In the genomic region with DNA sequence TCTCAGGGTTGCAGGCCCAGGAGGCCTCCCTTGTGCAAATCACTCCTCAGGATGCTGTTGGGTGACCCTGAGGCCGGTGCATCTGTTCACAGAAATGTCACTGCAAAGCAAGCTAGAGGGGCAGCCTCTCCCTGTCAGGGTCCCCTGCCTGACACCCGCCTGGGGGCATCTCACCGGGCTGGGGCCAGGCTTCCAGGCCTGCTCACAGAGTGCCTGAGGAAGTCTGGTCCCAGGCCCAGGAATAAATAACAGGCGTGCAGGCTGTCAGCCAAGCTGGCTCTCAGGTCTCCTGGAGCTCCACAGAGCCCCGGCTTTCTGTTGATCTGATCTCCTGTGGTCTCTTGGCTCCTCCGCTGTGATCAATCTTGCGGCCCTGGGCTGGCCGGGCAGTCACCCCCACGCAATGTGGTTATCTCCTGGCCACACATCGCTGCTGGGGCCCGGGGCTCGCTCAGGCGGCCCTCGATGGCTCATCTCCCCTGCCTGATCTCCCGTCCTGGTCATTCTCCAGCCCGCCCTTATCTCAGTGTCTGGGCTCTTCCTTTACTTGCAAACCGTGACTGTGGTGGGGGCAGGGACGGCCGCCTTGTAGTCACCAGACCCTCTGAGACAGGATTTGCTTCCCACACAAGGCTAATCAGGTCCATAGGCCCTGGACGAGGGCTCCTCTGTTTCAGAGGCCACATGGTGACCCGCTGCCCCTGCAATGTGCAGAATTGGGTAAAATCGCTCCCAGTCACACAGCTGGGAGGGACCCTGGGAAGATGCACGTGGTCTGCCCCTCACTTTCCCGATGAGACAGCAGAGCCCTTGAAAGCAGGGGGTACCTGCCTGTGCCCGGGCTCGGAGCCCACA, we compare ENCODE assay signal across 13 cellular contexts.
A peak's percentile ranks its signal among the peaks of the same experiment; 100 is the strongest.
DNase-seq lines count a peak whose midpoint lies in the region; ATAC-seq, FAIRE-seq and TF ChIP-seq lines count a peak whose summit lies in the region.
"Had no signal": no experiment of that assay in that cellular context is flagged by ENCODE, and none has a peak within 500 bp of the region (broad histone marks: within the 10 kb centered on the region; RNA-seq: fewer than 3 reads in every experiment).

No MANE protein-coding gene starts in this region.

- H3K4me1 Mint-ChIP-seq in mesothelial cell of epicardium (peaks cover 58% of the 10 kb centered on the region), T-helper 17 cell (no peaks in the 10 kb centered on the region)
- H3K4me1 Mint-ChIP-seq: CD14-positive monocyte had no signal

- no peak for TF ChIP-seq CTCF in endothelial cell of umbilical vein (IDR thresholded peaks at IDR 0.05; ENCODE audit: extremely low read depth in 1 of 2, insufficient read depth in 1 of 2, low read depth in 1 of 2, low read length in 2 of 2)
- no peak for TF ChIP-seq CTCF in mesothelial cell of epicardium (IDR thresholded peaks at IDR 0.05; ENCODE audit: unreplicated experiment)
- no peak for TF ChIP-seq CTCF in spleen (IDR thresholded peaks at IDR 0.05 in 8 of 11, conservative IDR thresholded peaks at IDR 0.05 in 3 of 11)

- H3K79me2 ChIP-seq in endothelial cell of umbilical vein (ENCODE audit: control insufficient read depth, insufficient read depth, low read length), result no peaks in the 10 kb centered on the region

- H3K36me3 ChIP-seq in endothelial cell of umbilical vein (ENCODE audit: control insufficient read depth in 2 of 2, extremely low read depth in 1 of 2, insufficient read depth in 2 of 2, low read length in 2 of 2), result no peaks in the 10 kb centered on the region
- no peaks in the 10 kb centered on the region for H3K36me3 ChIP-seq in spleen

- H3K4me1 ChIP-seq in endothelial cell of umbilical vein (ENCODE audit: control insufficient read depth, extremely low read depth, insufficient read depth, low read length), result no peaks in the 10 kb centered on the region
- peaks cover 0 to 31% (median 15%) of the 10 kb centered on the region in 6 donors for H3K4me1 ChIP-seq in spleen

- CTCF ChIA-PET in endothelial cell of umbilical vein (lab: Charles Lee), result interaction anchor here (2.3 kb wide), 1 partner anchor 16 kb away, joined by 4 read pairs; no protein-coding TSS in a partner anchor

- H3K27me3 ChIP-seq in endothelial cell of umbilical vein (ENCODE audit: control insufficient read depth in 2 of 2, insufficient read depth in 2 of 2, low read length in 2 of 2) (no peaks in the 10 kb centered on the region), spleen (replicated peaks in 1 of 7) (peaks cover 0 to 57% (median 0%) of the 10 kb centered on the region in 7 donors)

- WGBS in spleen, 5 donors, result 56 to 75% (median 65%) methylated on average over 19 to 26 of the region's 26 CpGs

- no peaks in the 10 kb centered on the region for H3K9me1 ChIP-seq in endothelial cell of umbilical vein (replicated peaks; ENCODE audit: control insufficient read depth, extremely low read depth, insufficient read depth, low read length)

- BruUV-seq in endothelial cell of umbilical vein (replicated peaks; lab: Mats Ljungman, UMichigan), result no TSS peak

- H3K36me3 Mint-ChIP-seq in mesothelial cell of epicardium (no peaks in the 10 kb centered on the region), T-helper 17 cell (ENCODE audit: low read depth) (no peaks in the 10 kb centered on the region)
- H3K36me3 Mint-ChIP-seq: CD14-positive monocyte had no signal

- no peak overlapping the region for H2AFZ ChIP-seq in endothelial cell of umbilical vein (ENCODE audit: low read depth, low read length)

- H3K9ac ChIP-seq in endothelial cell of umbilical vein (replicated peaks; ENCODE audit: extremely low read depth, insufficient read depth, low read length), result no peak overlapping the region

- H3K4me3 Mint-ChIP-seq in mesothelial cell of epicardium (no peak overlapping the region), T-helper 17 cell (no peak overlapping the region)
- H3K4me3 Mint-ChIP-seq: activated CD4-positive, alpha-beta T cell treated with anti-CD3 and anti-CD28 coated beads, Interleukin-2, amount 10 ng/mL, durations not matched to agents 7 days and 5 days had no signal

- H3K9me3 ChIP-seq in endothelial cell of umbilical vein (replicated peaks; ENCODE audit: control insufficient read depth, insufficient read depth, low read length) (no peaks in the 10 kb centered on the region), spleen (no peaks in the 10 kb centered on the region), T-helper 17 cell (ENCODE audit: control insufficient read depth, low read length, poor library complexity, severe bottlenecking) (no peaks in the 10 kb centered on the region)
- H3K9me3 ChIP-seq: mucosa of descending colon had no signal

- no peaks in the 10 kb centered on the region for H4K20me1 ChIP-seq in endothelial cell of umbilical vein (replicated peaks; ENCODE audit: control insufficient read depth, extremely low read depth, insufficient read depth, low read length)

- H3K27me3 Mint-ChIP-seq in mesothelial cell of epicardium (ENCODE audit: low read depth), result no peaks in the 10 kb centered on the region
- H3K27me3 Mint-ChIP-seq in T-helper 17 cell, result peaks cover 34% of the 10 kb centered on the region

- peak overlapping the region; percentile 83 for H3K27ac Mint-ChIP-seq in mesothelial cell of epicardium
- H3K27ac Mint-ChIP-seq in T-helper 17 cell, result no peak overlapping the region
- H3K27ac Mint-ChIP-seq: activated CD4-positive, alpha-beta T cell treated with anti-CD3 and anti-CD28 coated beads, Interleukin-2, amount 10 ng/mL, durations not matched to agents 7 days and 5 days had no signal

- POLR2A ChIA-PET in endothelial cell of umbilical vein (lab: Charles Lee), result no interaction called here

- ATAC-seq in HG03097 (IDR thresholded peaks at IDR 0.05; ENCODE audit: low FRiP score, unreplicated experiment), result no peak
- ATAC-seq in HG03039 (IDR thresholded peaks at IDR 0.05; ENCODE audit: unreplicated experiment), result no peak
- no peak for ATAC-seq in T-helper 17 cell
- ATAC-seq: mucosa of descending colon had no signal

- H3K4me3 ChIP-seq in endothelial cell of umbilical vein (replicated peaks in 1 of 3; ENCODE audit: insufficient read depth in 1 of 3, low read depth in 1 of 3, low read length in 3 of 3) (no peak overlapping the region), spleen (no peak overlapping the region)
- H3K4me3 ChIP-seq: mucosa of descending colon had no signal

- H3K27ac ChIP-seq in endothelial cell of umbilical vein (ENCODE audit: insufficient read depth, low read depth, low read length) (no peak overlapping the region), spleen (no peak overlapping the region)

- H3K9me3 Mint-ChIP-seq in mesothelial cell of epicardium, result no peaks in the 10 kb centered on the region

- FAIRE-seq in RCC 7860 (lab: Jason Lieb, UNC) (peak; percentile 61), endothelial cell of umbilical vein (lab: Jason Lieb, UNC) (no peak)
- FAIRE-seq: colon had no signal

- no peak overlapping the region for H3K4me2 ChIP-seq in endothelial cell of umbilical vein (ENCODE audit: insufficient read depth, low read length)

- TF ChIP-seq POLR2A in endothelial cell of umbilical vein (IDR thresholded peaks at IDR 0.05; ENCODE audit: low read depth, low read length) (no peak), spleen (IDR thresholded peaks at IDR 0.05) (no peak)

- peak; percentile 25 for DNase-seq in GM03348 (ENCODE audit: low spot score)
- DNase-seq in RCC 7860 (ENCODE audit: low spot score), result peak; percentile 86
- peak; percentile 52 for DNase-seq in endothelial cell of umbilical vein (ENCODE audit: low read depth, low spot score)
- DNase-seq in mesothelial cell of epicardium (ENCODE audit: low spot score in 2 of 2, unreplicated experiment in 2 of 2), result no peak
- no peak for DNase-seq in spleen
- no peak for DNase-seq in T-helper 17 cell
- DNase-seq: activated CD4-positive, alpha-beta T cell treated with anti-CD3 and anti-CD28 coated beads, Interleukin-2, amount 10 ng/mL, durations not matched to agents 7 days and 5 days; activated gamma-delta T cell had no signal

- dilution Hi-C loops in endothelial cell of umbilical vein (cut with MboI; ENCODE audit: extremely low pct_ligation_motif_present, low sequenced_read_pairs), result no loop called here

- intact Hi-C loops in endothelial cell of umbilical vein (cut with micrococcal nuclease) (no loop called here), spleen (cut with DNase I; ENCODE audit: low total_unique reads) (no loop called here)

TF ChIP-seq in endothelial cell of umbilical vein, 7 proteins besides CTCF, POLR2A, EP300 and RAD21:
- TF ChIP-seq, protein P1, sequence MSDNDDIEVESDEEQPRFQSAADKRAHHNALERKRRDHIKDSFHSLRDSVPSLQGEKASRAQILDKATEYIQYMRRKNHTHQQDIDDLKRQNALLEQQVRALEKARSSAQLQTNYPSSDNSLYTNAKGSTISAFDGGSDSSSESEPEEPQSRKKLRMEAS (IDR thresholded peaks at IDR 0.05; ENCODE audit: insufficient read depth, insufficient read length), result no peak
- TF ChIP-seq GATA2 (IDR thresholded peaks at IDR 0.05; ENCODE audit: insufficient read depth, insufficient read length, low read depth, low read length) (no peak), POLR2AphosphoS5 (IDR thresholded peaks at IDR 0.05; ENCODE audit: insufficient read depth, low read depth, low read length) (no peak), FOS (IDR thresholded peaks at IDR 0.05; ENCODE audit: borderline replicate concordance, insufficient read depth, low read length) (no peak), MYC (IDR thresholded peaks at IDR 0.05; ENCODE audit: low read depth, low read length) (no peak)

Comparison
In these comparisons a context has a peak if more than half of its experiments do, and no peak if none do; other contexts are left out.
1. DNase-seq: peak in GM03348 (single experiment), RCC 7860 (single experiment) and endothelial cell of umbilical vein (single experiment); none in mesothelial cell of epicardium (0 of 2), spleen (single experiment) and T-helper 17 cell (0 of 3).